In the genomic region with DNA sequence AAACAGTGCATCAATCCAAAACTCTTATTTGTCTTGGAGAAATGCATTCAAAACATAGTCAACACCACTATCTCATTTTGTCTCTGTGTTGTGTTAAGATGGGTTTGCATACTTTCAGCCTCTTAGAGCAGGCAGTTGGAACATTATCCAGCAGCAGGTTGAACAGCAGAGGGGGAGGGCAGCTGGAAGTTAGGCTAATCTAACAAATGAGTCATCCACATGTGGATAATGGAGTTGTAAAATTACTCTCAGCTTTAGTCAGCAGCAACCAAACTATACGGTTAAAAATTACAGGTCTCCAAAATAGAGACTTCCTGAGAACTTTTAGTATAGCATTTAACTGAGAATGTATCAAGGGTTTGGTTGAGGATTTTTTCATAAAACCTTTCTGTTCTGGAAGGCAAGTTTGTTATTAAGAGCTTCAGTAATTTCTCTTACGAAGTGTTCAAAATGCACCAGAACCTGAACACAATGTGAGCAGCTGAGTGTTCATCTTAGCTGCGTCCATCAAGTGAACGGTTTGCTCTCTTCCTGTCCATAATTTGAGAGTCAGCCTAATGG, we compare ENCODE assay signal across 9 cellular contexts. TPM values are rescaled to one million over a fixed set of nuclear protein-coding genes. Genes with fewer than 3 reads are reported as not detected.
DNase-seq lines count a peak whose midpoint lies in the region; ATAC-seq, FAIRE-seq and TF ChIP-seq lines count a peak whose summit lies in the region.
"Had no signal": no experiment of that assay in that cellular context is flagged by ENCODE, and none has a peak within 500 bp of the region (broad histone marks: within the 10 kb centered on the region; RNA-seq: fewer than 3 reads in every experiment).

No MANE protein-coding gene starts in this region.

- H3K4me3 ChIP-seq in BE2C (ENCODE audit: low read depth, low read length): no peak overlapping the region
- H3K4me3 ChIP-seq in keratinocyte (ENCODE audit: control insufficient read depth in 2 of 3, extremely low read depth in 1 of 3, insufficient read depth in 2 of 3, low read depth in 1 of 3, low read length in 3 of 3): no peak overlapping the region

- no peak overlapping the region for H2AFZ ChIP-seq in keratinocyte (ENCODE audit: control insufficient read depth, low read length)

- ATAC-seq in GM19035 (IDR thresholded peaks at IDR 0.05; ENCODE audit: unreplicated experiment) (no peak), HG03460 (IDR thresholded peaks at IDR 0.05; ENCODE audit: unreplicated experiment) (no peak), GM18870 (IDR thresholded peaks at IDR 0.05; ENCODE audit: unreplicated experiment) (no peak), GM18505 (IDR thresholded peaks at IDR 0.05; ENCODE audit: unreplicated experiment) (no peak)

- no peaks in the 10 kb centered on the region for H3K79me2 ChIP-seq in keratinocyte (ENCODE audit: control insufficient read depth, insufficient read depth, low read length)

- FAIRE-seq in keratinocyte (lab: Jason Lieb, UNC): no peak
- FAIRE-seq: endometrium had no signal

- dilution Hi-C loops in keratinocyte (cut with MboI; ENCODE audit: extremely low pct_ligation_motif_present, low sequenced_read_pairs): no loop called here

- no peaks in the 10 kb centered on the region for H4K20me1 ChIP-seq in keratinocyte (ENCODE audit: control insufficient read depth, extremely low read depth, insufficient read depth, low read length)

- H3K36me3 ChIP-seq in BE2C: no peaks in the 10 kb centered on the region
- no peaks in the 10 kb centered on the region for H3K36me3 ChIP-seq in keratinocyte (ENCODE audit: control insufficient read depth in 2 of 2, extremely low read depth in 1 of 2, insufficient read depth in 2 of 2, low read length in 2 of 2)

- H3K9ac ChIP-seq in keratinocyte (ENCODE audit: control insufficient read depth, extremely low read depth, insufficient read depth, low read length): no peak overlapping the region

- H3K9me1 ChIP-seq in keratinocyte (ENCODE audit: control insufficient read depth, extremely low read depth, insufficient read depth, low read length): no peaks in the 10 kb centered on the region

- peak overlapping the region; percentile 47 for H3K4me2 ChIP-seq in keratinocyte (ENCODE audit: control insufficient read depth, extremely low read depth, insufficient read depth, low read depth, low read length)

- H3K27me3 ChIP-seq in BE2C (no peaks in the 10 kb centered on the region), keratinocyte (ENCODE audit: control insufficient read depth, extremely low read depth, insufficient read depth, low read length) (no peaks in the 10 kb centered on the region)

- TF ChIP-seq CTCF in BE2C (IDR thresholded peaks at IDR 0.05; ENCODE audit: low read depth, low read length): no peak
- TF ChIP-seq CTCF in VCaP (conservative IDR thresholded peaks at IDR 0.05): no peak
- TF ChIP-seq CTCF in keratinocyte (optimal IDR thresholded peaks at IDR 0.05 in 1 of 3, IDR thresholded peaks at IDR 0.05 in 1 of 3, conservative IDR thresholded peaks at IDR 0.05 in 1 of 3; ENCODE audit: extremely low read depth in 1 of 3, insufficient read depth in 2 of 3, low read length in 3 of 3): no peak

- H3K4me1 ChIP-seq in BE2C (peaks cover 45% of the 10 kb centered on the region), keratinocyte (ENCODE audit: control insufficient read depth, extremely low read depth, insufficient read depth, low read length) (peaks cover 19% of the 10 kb centered on the region)

- TF ChIP-seq POLR2A in GM18505 (IDR thresholded peaks at IDR 0.05; ENCODE audit: borderline replicate concordance, extremely low read depth, insufficient read depth, insufficient read length): no peak

- peak overlapping the region; percentile 86 for H3K27ac ChIP-seq in VCaP
- H3K27ac ChIP-seq in keratinocyte (ENCODE audit: control insufficient read depth, insufficient read depth, low read length): no peak overlapping the region

- H3K9me3 ChIP-seq in BE2C (no peaks in the 10 kb centered on the region), keratinocyte (ENCODE audit: control insufficient read depth, low read depth, low read length) (no peaks in the 10 kb centered on the region)

- DNase-seq in BE2C (peak; percentile 72), HT1080 (ENCODE audit: low read depth) (peak; percentile 83), keratinocyte (ENCODE audit: low read depth, low spot score) (no peak)

RNA-seq across cellular contexts. Expression of a gene that starts 46.3 kb away (rescaled TPM):
- 38.2 TPM for polyA plus RNA-seq in BE2C (2012; ENCODE audit: insufficient read depth, insufficient read length, low read depth)
- total RNA-seq in HT1080 (2014; rRNA removed; shearing (Covaris generic)): 16.2 and 24.1 TPM in 2 replicates
- polyA plus RNA-seq in HT1080 (2015; cell fraction: cytosol; rRNA removed): 33.0 and 42.6 TPM in 2 replicates
- polyA plus RNA-seq in HT1080 (2015; cell fraction: nucleus; rRNA removed): 51.4 and 59.1 TPM in 2 replicates
- 2.4 to 3.8 TPM (median 3.6 TPM) in 3 replicates for polyA plus RNA-seq in keratinocyte
- 2.1 TPM for polyA plus RNA-seq in keratinocyte (2011; ENCODE audit: low read depth)
- polyA plus RNA-seq in keratinocyte (2011; cell fraction: cytosol; rRNA removed): 1.9 and 2.8 TPM in 2 replicates
- polyA plus RNA-seq in keratinocyte (2011; cell fraction: nucleus; rRNA removed): 4.9 and 5.6 TPM in 2 replicates
- 1.9 and 2.4 TPM in 2 replicates for polyA plus RNA-seq in keratinocyte (2012; ENCODE audit: low replicate concordance)
- 4.1 to 6.6 TPM (median 4.6 TPM) in 3 replicates for polyA minus RNA-seq in keratinocyte
- 2.5 TPM for polyA minus RNA-seq in keratinocyte (2011; cell fraction: cytosol; rRNA and poly(A)+ RNA removed)
- 5.4 and 7.7 TPM in 2 replicates for polyA minus RNA-seq in keratinocyte (2011; cell fraction: nucleus; rRNA and poly(A)+ RNA removed)
